1 cellular context compared by ENCODE assay signal in the genomic region with DNA sequence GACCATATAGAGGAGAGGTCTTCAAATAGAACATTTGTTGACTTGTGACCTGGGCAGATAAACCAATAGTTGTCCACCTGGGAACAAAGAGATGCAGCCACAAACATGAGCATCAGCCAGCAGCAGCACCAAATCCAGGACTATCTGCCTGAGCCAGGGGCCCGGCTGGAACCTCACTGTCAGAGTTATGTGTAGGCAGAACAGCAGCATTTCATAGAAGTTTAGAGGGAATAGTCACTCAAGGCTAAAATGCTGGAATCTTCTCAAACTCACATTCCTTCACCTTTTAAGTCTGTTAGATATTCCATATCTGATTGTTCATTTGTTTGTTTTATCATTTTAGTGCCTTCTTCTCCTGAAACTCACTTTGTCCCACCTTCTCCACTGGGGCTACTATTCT.
TF ChIP-seq lines count a peak whose summit lies in the region.

No MANE protein-coding gene starts in this region.

TF ChIP-seq in IMR-90, 13 proteins besides CTCF, POLR2A, EP300 and RAD21:
- TF ChIP-seq, protein P1, sequence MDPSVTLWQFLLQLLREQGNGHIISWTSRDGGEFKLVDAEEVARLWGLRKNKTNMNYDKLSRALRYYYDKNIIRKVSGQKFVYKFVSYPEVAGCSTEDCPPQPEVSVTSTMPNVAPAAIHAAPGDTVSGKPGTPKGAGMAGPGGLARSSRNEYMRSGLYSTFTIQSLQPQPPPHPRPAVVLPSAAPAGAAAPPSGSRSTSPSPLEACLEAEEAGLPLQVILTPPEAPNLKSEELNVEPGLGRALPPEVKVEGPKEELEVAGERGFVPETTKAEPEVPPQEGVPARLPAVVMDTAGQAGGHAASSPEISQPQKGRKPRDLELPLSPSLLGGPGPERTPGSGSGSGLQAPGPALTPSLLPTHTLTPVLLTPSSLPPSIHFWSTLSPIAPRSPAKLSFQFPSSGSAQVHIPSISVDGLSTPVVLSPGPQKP (IDR thresholded peaks at IDR 0.05; ENCODE audit: borderline replicate concordance, low read depth, low read length): no peak
- TF ChIP-seq MAZ (IDR thresholded peaks at IDR 0.05; ENCODE audit: borderline replicate concordance, low read depth, low read length) (no peak), RCOR1 (IDR thresholded peaks at IDR 0.05; ENCODE audit: insufficient replicate concordance, low read length) (no peak), SMC3 (IDR thresholded peaks at IDR 0.05; ENCODE audit: low read depth, low read length) (no peak), CEBPB (IDR thresholded peaks at IDR 0.05; ENCODE audit: low read depth, low read length) (no peak), CHD1 (IDR thresholded peaks at IDR 0.05; ENCODE audit: low read depth, low read length) (no peak), MXI1 (IDR thresholded peaks at IDR 0.05; ENCODE audit: borderline replicate concordance, low read depth, low read length) (no peak), NFE2L2 (IDR thresholded peaks at IDR 0.05; ENCODE audit: low read depth, low read length) (no peak), MAFK (IDR thresholded peaks at IDR 0.05; ENCODE audit: low read depth, low read length) (no peak), FOS (IDR thresholded peaks at IDR 0.05; ENCODE audit: low read depth, low read length) (no peak), RFX5 (IDR thresholded peaks at IDR 0.05; ENCODE audit: low read depth, low read length) (no peak), BHLHE40 (IDR thresholded peaks at IDR 0.05; ENCODE audit: low read depth, low read length) (no peak)
- TF ChIP-seq, protein P2, sequence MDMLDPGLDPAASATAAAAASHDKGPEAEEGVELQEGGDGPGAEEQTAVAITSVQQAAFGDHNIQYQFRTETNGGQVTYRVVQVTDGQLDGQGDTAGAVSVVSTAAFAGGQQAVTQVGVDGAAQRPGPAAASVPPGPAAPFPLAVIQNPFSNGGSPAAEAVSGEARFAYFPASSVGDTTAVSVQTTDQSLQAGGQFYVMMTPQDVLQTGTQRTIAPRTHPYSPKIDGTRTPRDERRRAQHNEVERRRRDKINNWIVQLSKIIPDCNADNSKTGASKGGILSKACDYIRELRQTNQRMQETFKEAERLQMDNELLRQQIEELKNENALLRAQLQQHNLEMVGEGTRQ (IDR thresholded peaks at IDR 0.05; ENCODE audit: low read depth, low read length): no peak
